Comparison of ENCODE assay signal across 15 cellular contexts in genomic region chr1:201584510-201584991, GRCh38. TPM values are rescaled to one million over a fixed set of nuclear protein-coding genes. Genes with fewer than 3 reads are reported as not detected.
DNase-seq lines count a peak whose midpoint lies in the region; ATAC-seq and TF ChIP-seq lines count a peak whose summit lies in the region.
"Had no signal": no experiment of that assay in that cellular context is flagged by ENCODE, and none has a peak within 500 bp of the region (broad histone marks: within the 10 kb centered on the region; RNA-seq: fewer than 3 reads in every experiment).

No MANE protein-coding gene starts in this region.

- TF ChIP-seq CTCF in chondrocyte (IDR thresholded peaks at IDR 0.05) (no peak), stomach (IDR thresholded peaks at IDR 0.05) (no peak)

- no peaks in the 10 kb centered on the region for H3K9me3 ChIP-seq in right cardiac atrium (ENCODE audit: control insufficient read depth, low read length)
- H3K9me3 ChIP-seq in stomach = no peaks in the 10 kb centered on the region

- H3K4me1 Mint-ChIP-seq in chondrocyte (ENCODE audit: low read depth) = peaks cover 61% of the 10 kb centered on the region
- H3K4me1 Mint-ChIP-seq: activated CD4-positive, alpha-beta T cell treated with anti-CD3 and anti-CD28 coated beads for 36 hours had no signal

- H3K27ac Mint-ChIP-seq in chondrocyte (ENCODE audit: unreplicated experiment) = peak overlapping the region; percentile 90
- H3K27ac Mint-ChIP-seq: activated CD4-positive, alpha-beta T cell treated with anti-CD3 and anti-CD28 coated beads for 36 hours had no signal

- H3K4me3 ChIP-seq in right cardiac atrium (ENCODE audit: low read length) = no peak overlapping the region
- no peak overlapping the region for H3K4me3 ChIP-seq in stomach
- H3K4me3 ChIP-seq: GM12878 had no signal

- H3K27ac ChIP-seq in right cardiac atrium (ENCODE audit: low read length) = no peak overlapping the region
- H3K27ac ChIP-seq in stomach = peak overlapping the region; percentile 18 to 70 (median 56)

- 51% methylated on average over 4 of the region's 4 CpGs for WGBS in right cardiac atrium
- 59 to 72% (median 71%) methylated on average over 4 of the region's 4 CpGs for WGBS in stomach, 5 donors

- H3K9me3 Mint-ChIP-seq in chondrocyte (ENCODE audit: low read depth) = no peaks in the 10 kb centered on the region

- no peaks in the 10 kb centered on the region for H3K27me3 Mint-ChIP-seq in chondrocyte (ENCODE audit: low read depth)
- H3K27me3 Mint-ChIP-seq: activated CD4-positive, alpha-beta T cell treated with anti-CD3 and anti-CD28 coated beads for 36 hours had no signal

- TF ChIP-seq POLR2A in stomach (IDR thresholded peaks at IDR 0.05) = no peak

- H3K36me3 ChIP-seq in stomach = no peaks in the 10 kb centered on the region

- intact Hi-C loops in right cardiac atrium (cut with DNase I) = no loop called here
- intact Hi-C loops in stomach (cut with DNase I; ENCODE audit: low total_unique reads) = no loop called here

- ATAC-seq in right cardiac atrium = peak; percentile 69 to 88
- ATAC-seq in HG02610 (IDR thresholded peaks at IDR 0.05; ENCODE audit: unreplicated experiment) = no peak
- ATAC-seq: activated CD4-positive, alpha-beta T cell treated with anti-CD3 and anti-CD28 coated beads for 36 hours; GM12878 had no signal

- H3K27me3 ChIP-seq in right cardiac atrium (ENCODE audit: control insufficient read depth, insufficient read depth) (no peaks in the 10 kb centered on the region), stomach (no peaks in the 10 kb centered on the region)

- peaks cover 5% of the 10 kb centered on the region for H3K36me3 Mint-ChIP-seq in chondrocyte (ENCODE audit: low read depth)

- peaks cover 7% of the 10 kb centered on the region for H3K4me1 ChIP-seq in right cardiac atrium (ENCODE audit: control insufficient read depth, insufficient read depth, low read length)
- H3K4me1 ChIP-seq in stomach = peaks cover 8 to 31% (median 21%) of the 10 kb centered on the region in 4 donors

- no peak overlapping the region for H3K4me3 Mint-ChIP-seq in chondrocyte (ENCODE audit: unreplicated experiment)
- H3K4me3 Mint-ChIP-seq: activated CD4-positive, alpha-beta T cell treated with anti-CD3 and anti-CD28 coated beads for 36 hours had no signal

- no peak for TF ChIP-seq EP300 in stomach (IDR thresholded peaks at IDR 0.05)

- DNase-seq in GM04504 (ENCODE audit: low read depth) (peak; percentile 81), chondrocyte (ENCODE audit: low spot score) (no peak), right cardiac atrium (peak; percentile 60 to 88 (median 68)), stomach (no peak), GM19238 (ENCODE audit: insufficient read length, low spot score) (no peak), globus pallidus (ENCODE audit: low spot score) (no peak)
- no peak for DNase-seq in activated naive CD4-positive, alpha-beta T cell treated with anti-CD3 and anti-CD28 coated beads, Interleukin-2, amount 50 U/mL, for 16 hours
- DNase-seq: activated CD4-positive, alpha-beta T cell treated with anti-CD3 and anti-CD28 coated beads for 36 hours; activated naive CD4-positive, alpha-beta T cell; Calu3; MM.1S; NCI-H510A treated with DMSO at 0.1 percent for 48 hours; stimulated activated CD4-positive, alpha-beta T cell treated with anti-CD3 and anti-CD28 coated beads, Interleukin-4, amount 100 ng/mL, for 4 hours had no signal

RNA-seq across cellular contexts. Expression of gene NAV1, which starts 45.6 kb away (rescaled TPM):
- total RNA-seq in chondrocyte (201 to 294 TPM (median 211 TPM) in 3 replicates), right cardiac atrium (10 to 100 TPM; 13.3 to 29.1 (median 20.6) TPM), stomach (10 to 100 TPM in 4 of 5 donors, 1 to 10 TPM in 1; 8.2 to 33.0 (median 17.3) TPM)
- polyA plus RNA-seq in right cardiac atrium (8.0 TPM), stomach (1 to 10 TPM; 3.0 to 4.7 (median 4.7) TPM)

Comparison
In these comparisons a context has a peak if more than half of its experiments do, and no peak if none do; other contexts are left out.
1. DNase-seq: peak in GM04504 (single experiment) and right cardiac atrium (3 of 3); none in chondrocyte (single experiment), stomach (single experiment), GM19238 (single experiment), activated naive CD4-positive, alpha-beta T cell treated with anti-CD3 and anti-CD28 coated beads, Interleukin-2, amount 50 U/mL, for 16 hours (single experiment) and globus pallidus (single experiment).